ENCODE assay signal across 23 cellular contexts in genomic region chr5:143443330-143443729, GRCh38.
"Had no signal": no experiment of that assay in that cellular context is flagged by ENCODE, and none has a peak within 500 bp of the region (broad histone marks: within the 10 kb centered on the region; RNA-seq: fewer than 3 reads in every experiment).

No MANE protein-coding gene starts in this region.

- H3K9me3 Mint-ChIP-seq: activated B cell treated with CpG ODN at 0.5 μM for 24 hours; activated naive CD4-positive, alpha-beta T cell treated with anti-CD3 and anti-CD28 coated beads, Interleukin-2, amount 50 U/mL, for 24 hours; activated T-cell treated with anti-CD3 and anti-CD28 coated beads, Interleukin-2, amount 50 U/mL, for 24 hours; activated T-helper 1 cell treated with anti-CD3 and anti-CD28 coated beads, Interleukin-12 subunit alpha, Interleukin-12 subunit beta, Interleukin-2, Interleukin-4 antibody, amounts not matched to agents 30 ng/mL and 10 ng/mL and 1 ng/mL, durations not matched to agents 14 hours and 24 hours and 36 hours; central memory CD8-positive, alpha-beta T cell had no signal

- H3K9me3 ChIP-seq: ascending aorta, body of pancreas had no signal

- H3K27me3 Mint-ChIP-seq: activated B cell treated with CpG ODN at 0.5 μM for 24 hours; activated CD8-positive, alpha-beta memory T cell treated with anti-CD3 and anti-CD28 coated beads, Interleukin-2, amount 10 ng/mL, durations not matched to agents 7 days and 5 days; activated naive CD4-positive, alpha-beta T cell treated with anti-CD3 and anti-CD28 coated beads, Interleukin-2, amount 50 U/mL, for 24 hours; activated T-cell treated with anti-CD3 and anti-CD28 coated beads, Interleukin-2, amount 50 U/mL, for 24 hours; central memory CD8-positive, alpha-beta T cell; T-helper 17 cell had no signal

- H2AFZ ChIP-seq: PC-9 had no signal

- H3K4me2 ChIP-seq: PC-9 had no signal

- H3K36me3 ChIP-seq: ascending aorta had no signal

- ATAC-seq: activated CD8-positive, alpha-beta memory T cell treated with anti-CD3 and anti-CD28 coated beads, Interleukin-2, amount 10 ng/mL, durations not matched to agents 7 days and 5 days; body of pancreas; T-helper 17 cell had no signal

- DNase-seq: activated B cell treated with CpG ODN at 0.5 μM for 24 hours; activated CD4-positive, alpha-beta T cell treated with anti-CD3 and anti-CD28 coated beads for 4 hours; activated CD8-positive, alpha-beta memory T cell treated with anti-CD3 and anti-CD28 coated beads, Interleukin-2, amount 10 ng/mL, durations not matched to agents 7 days and 5 days; activated effector memory CD4-positive, alpha-beta T cell treated with Interleukin-2 at 50 U/mL for 16 hours; activated naive CD4-positive, alpha-beta T cell; activated T-cell treated with anti-CD3 and anti-CD28 coated beads, Interleukin-2, amount 50 U/mL, for 24 hours; body of pancreas; cortex of kidney; NCI-H146; NCI-H187 treated with DMSO at 0.1 percent for 48 hours; NCI-H2081 treated with DMSO at 0.1 percent for 48 hours; NCI-H2227 treated with DMSO at 0.1 percent for 48 hours; NCI-H446 treated with DMSO at 0.1 percent for 48 hours; NCI-H526; NCI-H774; PC-9; SIG-M5; T-helper 17 cell; T-helper 9 cell had no signal

- H3K27ac Mint-ChIP-seq: activated B cell treated with CpG ODN at 0.5 μM for 24 hours; activated CD8-positive, alpha-beta memory T cell treated with anti-CD3 and anti-CD28 coated beads, Interleukin-2, amount 10 ng/mL, durations not matched to agents 7 days and 5 days; activated naive CD4-positive, alpha-beta T cell treated with anti-CD3 and anti-CD28 coated beads, Interleukin-2, amount 50 U/mL, for 24 hours; activated T-cell treated with anti-CD3 and anti-CD28 coated beads, Interleukin-2, amount 50 U/mL, for 24 hours; activated T-helper 1 cell treated with anti-CD3 and anti-CD28 coated beads, Interleukin-12 subunit alpha, Interleukin-12 subunit beta, Interleukin-2, Interleukin-4 antibody, amounts not matched to agents 30 ng/mL and 10 ng/mL and 1 ng/mL, durations not matched to agents 14 hours and 24 hours and 36 hours had no signal

- H3K27me3 ChIP-seq: ascending aorta, body of pancreas had no signal

- H3K4me3 Mint-ChIP-seq: activated B cell treated with CpG ODN at 0.5 μM for 24 hours; activated CD8-positive, alpha-beta memory T cell treated with anti-CD3 and anti-CD28 coated beads, Interleukin-2, amount 10 ng/mL, durations not matched to agents 7 days and 5 days; activated naive CD4-positive, alpha-beta T cell treated with anti-CD3 and anti-CD28 coated beads, Interleukin-2, amount 50 U/mL, for 24 hours; activated T-cell treated with anti-CD3 and anti-CD28 coated beads, Interleukin-2, amount 50 U/mL, for 24 hours; activated T-helper 1 cell treated with anti-CD3 and anti-CD28 coated beads, Interleukin-12 subunit alpha, Interleukin-12 subunit beta, Interleukin-2, Interleukin-4 antibody, amounts not matched to agents 30 ng/mL and 10 ng/mL and 1 ng/mL, durations not matched to agents 14 hours and 24 hours and 36 hours; central memory CD8-positive, alpha-beta T cell; T-helper 17 cell had no signal

- H3K27ac ChIP-seq: ascending aorta, body of pancreas, PC-9 had no signal

- H3K36me3 Mint-ChIP-seq: activated CD8-positive, alpha-beta memory T cell treated with anti-CD3 and anti-CD28 coated beads, Interleukin-2, amount 10 ng/mL, durations not matched to agents 7 days and 5 days had no signal

- H3K4me1 ChIP-seq: ascending aorta, body of pancreas had no signal

- H3K4me3 ChIP-seq: ascending aorta, body of pancreas, PC-9 had no signal
